Comparison of ENCODE assay signal across 1 cellular context in the genomic region with DNA sequence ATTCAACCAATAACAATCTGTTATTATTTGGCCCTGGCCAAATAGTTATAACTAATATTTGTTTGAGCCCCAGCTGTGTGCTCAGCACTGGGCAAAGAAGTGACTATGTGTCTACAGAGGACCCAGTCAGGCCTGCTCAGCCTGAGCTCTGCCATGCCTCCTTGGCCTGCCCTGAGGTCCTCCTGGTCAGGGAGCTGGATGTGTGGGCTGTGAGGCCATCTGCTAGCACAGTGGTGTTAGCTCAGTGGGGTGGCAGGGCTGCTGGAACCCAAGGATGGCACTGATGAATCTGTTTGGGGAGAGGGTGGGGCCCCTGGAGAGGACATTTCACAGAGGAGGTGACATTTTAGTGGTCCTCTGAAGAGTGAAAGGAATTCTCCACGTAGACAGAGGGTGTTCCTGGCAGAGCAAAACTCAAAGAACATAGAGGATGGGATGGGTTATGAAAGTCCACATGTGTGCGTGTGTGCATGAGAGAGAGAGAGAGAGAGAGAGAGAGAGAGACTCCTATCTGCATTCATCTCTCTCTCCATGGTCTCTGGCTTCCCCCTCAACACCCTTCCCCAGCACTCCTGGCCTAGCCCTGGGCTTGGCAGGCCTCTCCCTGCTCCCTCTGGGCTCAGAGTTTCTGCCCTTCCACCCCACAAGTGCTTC.
TF ChIP-seq lines count a peak whose summit lies in the region.

No MANE protein-coding gene starts in this region.

TF ChIP-seq in GM12878, 131 proteins besides CTCF, POLR2A, EP300 and RAD21:
- TF ChIP-seq NFIC (IDR thresholded peaks at IDR 0.05; ENCODE audit: low read depth, low read length) (no peak), STAT1 (conservative IDR thresholded peaks at IDR 0.05) (no peak), FOXK2 (IDR thresholded peaks at IDR 0.05) (no peak), ZZZ3 (IDR thresholded peaks at IDR 0.05; ENCODE audit: control insufficient read depth, insufficient read length, low read depth) (peak; percentile 60)
